In the genomic region with DNA sequence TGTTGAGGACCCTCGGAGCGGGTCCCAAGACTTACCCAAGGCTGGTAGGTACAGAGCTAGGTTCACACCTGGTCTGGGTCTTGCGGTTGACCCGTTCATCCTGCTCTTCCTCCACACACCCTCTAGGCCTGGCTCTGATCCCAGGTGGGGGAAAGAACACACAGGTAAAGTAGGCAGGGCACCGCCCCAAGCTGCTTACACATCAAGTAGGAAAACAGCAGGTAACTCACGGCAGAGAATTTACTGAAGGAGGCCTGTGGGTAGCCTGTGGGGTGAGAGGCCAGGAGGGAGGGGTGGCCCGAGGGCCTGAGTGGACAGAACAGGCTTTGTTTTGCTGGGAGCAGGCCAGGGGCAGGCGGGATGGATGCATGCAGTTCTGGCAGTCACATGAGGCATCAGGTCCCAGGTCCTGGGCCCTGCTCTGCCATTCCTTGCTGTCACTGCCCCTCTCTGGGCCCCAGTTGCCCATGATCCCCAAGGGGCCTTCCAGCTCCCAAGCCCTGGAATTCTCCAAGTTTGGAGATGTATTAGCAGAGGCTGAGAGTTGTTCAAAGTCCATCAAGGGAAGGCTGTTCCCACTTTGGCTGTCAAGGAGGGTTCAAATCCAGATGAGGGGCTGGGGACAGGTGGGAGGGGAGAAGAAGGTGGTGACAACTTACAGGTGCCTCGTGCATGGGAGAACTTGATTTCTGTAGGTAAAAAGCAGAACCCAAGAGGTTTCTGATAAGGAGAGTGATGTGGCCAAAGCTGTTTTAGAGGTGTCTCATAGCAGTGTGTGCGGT, we compare ENCODE assay signal across 12 cellular contexts. TPM values are rescaled to one million over a fixed set of nuclear protein-coding genes. Genes with fewer than 3 reads are reported as not detected.
DNase-seq lines count a peak whose midpoint lies in the region; ATAC-seq and TF ChIP-seq lines count a peak whose summit lies in the region.
"Had no signal": no experiment of that assay in that cellular context is flagged by ENCODE, and none has a peak within 500 bp of the region (broad histone marks: within the 10 kb centered on the region; RNA-seq: fewer than 3 reads in every experiment).

No MANE protein-coding gene starts in this region.

- peak overlapping the region; percentile 84 for H3K27ac Mint-ChIP-seq in neural crest cell (ENCODE audit: unreplicated experiment)
- no peak overlapping the region for H3K27ac Mint-ChIP-seq in glutamatergic neuron (ENCODE audit: unreplicated experiment)
- H3K27ac Mint-ChIP-seq: activated CD8-positive, alpha-beta memory T cell treated with anti-CD3 and anti-CD28 coated beads, Interleukin-2, amount 10 ng/mL, durations not matched to agents 7 days and 5 days; stimulated activated effector memory CD8-positive, alpha-beta T cell treated with anti-CD3 and anti-CD28 coated beads, Interleukin-12 subunit alpha, Interleukin-12 subunit beta, amount 100 ng/mL, for 72 hours had no signal

- H3K27me3 Mint-ChIP-seq in neural crest cell (ENCODE audit: low read depth): no peaks in the 10 kb centered on the region
- peaks cover 20% of the 10 kb centered on the region for H3K27me3 Mint-ChIP-seq in glutamatergic neuron (ENCODE audit: unreplicated experiment)

- no peak overlapping the region for H3K4me3 ChIP-seq in LNCaP clone FGC (ENCODE audit: low read depth, low read length)

- TF ChIP-seq CTCF in 22Rv1 (IDR thresholded peaks at IDR 0.05) (no peak), LNCaP clone FGC (IDR thresholded peaks at IDR 0.05; ENCODE audit: control insufficient read depth, extremely low read depth, insufficient read depth) (no peak), neural crest cell (conservative IDR thresholded peaks at IDR 0.05) (no peak), GM20000 (IDR thresholded peaks at IDR 0.05; ENCODE audit: extremely low read depth, missing control alignments) (no peak), glutamatergic neuron (IDR thresholded peaks at IDR 0.05; ENCODE audit: partially characterized antibody, unreplicated experiment) (no peak)

- H3K9me3 Mint-ChIP-seq in neural crest cell: no peaks in the 10 kb centered on the region
- H3K9me3 Mint-ChIP-seq in glutamatergic neuron (ENCODE audit: unreplicated experiment): peaks cover 15% of the 10 kb centered on the region
- H3K9me3 Mint-ChIP-seq: CD8-positive, alpha-beta memory T cell; stimulated activated effector memory CD8-positive, alpha-beta T cell treated with anti-CD3 and anti-CD28 coated beads, Interleukin-12 subunit alpha, Interleukin-12 subunit beta, amount 100 ng/mL, for 72 hours had no signal

- H3K27ac ChIP-seq in 22Rv1 (peak overlapping the region; percentile 100), epithelial cell of prostate (peak overlapping the region; percentile 72)

- ATAC-seq in HG02642 (IDR thresholded peaks at IDR 0.05; ENCODE audit: poor library complexity, unreplicated experiment): no peak
- ATAC-seq: activated CD8-positive, alpha-beta memory T cell treated with anti-CD3 and anti-CD28 coated beads, Interleukin-2, amount 10 ng/mL, durations not matched to agents 7 days and 5 days; stimulated activated effector memory CD8-positive, alpha-beta T cell treated with anti-CD3 and anti-CD28 coated beads, Interleukin-12 subunit alpha, Interleukin-12 subunit beta, amount 100 ng/mL, for 72 hours had no signal

- peaks cover 75% of the 10 kb centered on the region for H3K4me1 Mint-ChIP-seq in neural crest cell
- H3K4me1 Mint-ChIP-seq in glutamatergic neuron (ENCODE audit: low read depth, unreplicated experiment): peaks cover 49% of the 10 kb centered on the region

- DNase-seq in LNCaP clone FGC (ENCODE audit: low read depth) (peak; percentile 99), epithelial cell of prostate (ENCODE audit: low read depth, low spot score) (peak; percentile 81), neural crest cell (ENCODE audit: low read depth, low spot score) (no peak), GM20000 (ENCODE audit: low spot score) (no peak), glutamatergic neuron (no peak), cerebellar nuclear complex (lab: John Stamatoyannopoulos, UW) (no peak)
- DNase-seq: activated CD8-positive, alpha-beta memory T cell treated with anti-CD3 and anti-CD28 coated beads, Interleukin-2, amount 10 ng/mL, durations not matched to agents 7 days and 5 days; SHP77 treated with DMSO at 0.1 percent for 48 hours had no signal

- peaks cover 20% of the 10 kb centered on the region for H3K36me3 Mint-ChIP-seq in neural crest cell (ENCODE audit: low read depth)
- H3K36me3 Mint-ChIP-seq in glutamatergic neuron (ENCODE audit: unreplicated experiment): peaks cover 9% of the 10 kb centered on the region
- H3K36me3 Mint-ChIP-seq: activated CD8-positive, alpha-beta memory T cell treated with anti-CD3 and anti-CD28 coated beads, Interleukin-2, amount 10 ng/mL, durations not matched to agents 7 days and 5 days; stimulated activated effector memory CD8-positive, alpha-beta T cell treated with anti-CD3 and anti-CD28 coated beads, Interleukin-12 subunit alpha, Interleukin-12 subunit beta, amount 100 ng/mL, for 72 hours had no signal

- H3K4me3 Mint-ChIP-seq in neural crest cell (peak overlapping the region; percentile 49), glutamatergic neuron (ENCODE audit: unreplicated experiment) (no peak overlapping the region)
- H3K4me3 Mint-ChIP-seq: activated CD8-positive, alpha-beta memory T cell treated with anti-CD3 and anti-CD28 coated beads, Interleukin-2, amount 10 ng/mL, durations not matched to agents 7 days and 5 days; CD8-positive, alpha-beta memory T cell; stimulated activated effector memory CD8-positive, alpha-beta T cell treated with anti-CD3 and anti-CD28 coated beads, Interleukin-12 subunit alpha, Interleukin-12 subunit beta, amount 100 ng/mL, for 72 hours had no signal

RNA-seq across cellular contexts. Expression of gene TSKU, which starts 5.7 kb away (rescaled TPM):
- total RNA-seq in neural crest cell (27.5 and 28.3 TPM in 2 replicates), glutamatergic neuron (ENCODE audit: unreplicated experiment) (29.2 TPM)

Comparison
In these comparisons a context has a peak if more than half of its experiments do, and no peak if none do; other contexts are left out.
1. DNase-seq: peak in LNCaP clone FGC (single experiment) and epithelial cell of prostate (single experiment); none in neural crest cell (single experiment), GM20000 (single experiment), glutamatergic neuron (single experiment) and cerebellar nuclear complex (0 of 2).